Comparison of ENCODE assay signal across 1 cellular context in genomic region chr11:66328307-66329144, GRCh38.
TF ChIP-seq lines count a peak whose summit lies in the region.

No MANE protein-coding gene starts in this region.

TF ChIP-seq in HepG2, 621 proteins besides CTCF, POLR2A, EP300 and RAD21 (continued from another document and continues in another):
- TF ChIP-seq ZNF609 (CRISPR knock-in tag; IDR thresholded peaks at IDR 0.05; ENCODE audit: borderline replicate concordance): peak; percentile 18; the same call in 1 of the 2 replicates
- TF ChIP-seq DZIP1 (CRISPR knock-in tag; IDR thresholded peaks at IDR 0.05): 0 out of 2 replicates have a peak, but pooled peaks have one; percentile 54
- no peak for TF ChIP-seq GLMP (CRISPR knock-in tag; IDR thresholded peaks at IDR 0.05; ENCODE audit: borderline replicate concordance)
- TF ChIP-seq REST (IDR thresholded peaks at IDR 0.05; ENCODE audit: borderline replicate concordance in 1 of 2, low read depth in 1 of 2, low read length in 2 of 2): peak in 1 of 2 experiments; percentile 22; a peak in 1 of 4 replicates
- TF ChIP-seq ZNF784 (CRISPR knock-in tag; IDR thresholded peaks at IDR 0.05; ENCODE audit: borderline replicate concordance): no peak
- TF ChIP-seq NR1H2 (CRISPR knock-in tag; IDR thresholded peaks at IDR 0.05; ENCODE audit: borderline replicate concordance, low read depth): no peak
- peak; percentile 96 for TF ChIP-seq ZNF263 (CRISPR knock-in tag; IDR thresholded peaks at IDR 0.05)
- TF ChIP-seq ZNF468 (CRISPR knock-in tag; IDR thresholded peaks at IDR 0.05): no peak
- no peak for TF ChIP-seq ZNF101 (CRISPR knock-in tag; IDR thresholded peaks at IDR 0.05; ENCODE audit: borderline replicate concordance, low read depth)
- no peak for TF ChIP-seq JUN (CRISPR knock-in tag; IDR thresholded peaks at IDR 0.05)
- TF ChIP-seq ZNF780A (CRISPR knock-in tag; IDR thresholded peaks at IDR 0.05): peak; percentile 61; the same call in 1 of the 2 replicates
- TF ChIP-seq KDM3A (CRISPR knock-in tag; IDR thresholded peaks at IDR 0.05; ENCODE audit: low read depth): peak; percentile 74; the same call in 1 of the 2 replicates
- 0 out of 2 replicates have a peak, but pooled peaks have one; percentile 49 for TF ChIP-seq ISL2 (CRISPR knock-in tag; IDR thresholded peaks at IDR 0.05)
- no peak for TF ChIP-seq ZNF577 (CRISPR knock-in tag; IDR thresholded peaks at IDR 0.05; ENCODE audit: borderline replicate concordance, low read depth)
- peak; percentile 79; the same call in 1 of the 2 replicates for TF ChIP-seq ZNF24 (IDR thresholded peaks at IDR 0.05)
- TF ChIP-seq ZNF569 (CRISPR knock-in tag; IDR thresholded peaks at IDR 0.05; ENCODE audit: borderline replicate concordance): no peak
- no peak for TF ChIP-seq FOSL1 (CRISPR knock-in tag; IDR thresholded peaks at IDR 0.05; ENCODE audit: borderline replicate concordance)
- TF ChIP-seq RBAK (CRISPR knock-in tag; IDR thresholded peaks at IDR 0.05): no peak
- TF ChIP-seq HNF1A (IDR thresholded peaks at IDR 0.05; ENCODE audit: low read depth): no peak
- TF ChIP-seq HNF1A (CRISPR knock-in tag; IDR thresholded peaks at IDR 0.05; ENCODE audit: borderline replicate concordance): peak; percentile 30; the same call in 1 of the 2 replicates
- 0 out of 2 replicates have a peak, but pooled peaks have one; percentile 42 for TF ChIP-seq TGIF2 (CRISPR knock-in tag; IDR thresholded peaks at IDR 0.05)
- no peak for TF ChIP-seq NFE2L2 (IDR thresholded peaks at IDR 0.05; ENCODE audit: low read length)
- no peak for TF ChIP-seq ZNF749 (CRISPR knock-in tag; IDR thresholded peaks at IDR 0.05; ENCODE audit: borderline replicate concordance)
- no peak for TF ChIP-seq KLF12 (CRISPR knock-in tag; IDR thresholded peaks at IDR 0.05; ENCODE audit: borderline replicate concordance)
- no peak for TF ChIP-seq ISX (CRISPR knock-in tag; conservative IDR thresholded peaks at IDR 0.05)
- no peak for TF ChIP-seq SUZ12 (IDR thresholded peaks at IDR 0.05; ENCODE audit: low read depth, low read length)
- TF ChIP-seq SAFB2 (CRISPR knock-in tag; IDR thresholded peaks at IDR 0.05; ENCODE audit: borderline replicate concordance, low read depth): 0 out of 2 replicates have a peak, but pooled peaks have one; percentile 52
- no peak for TF ChIP-seq ZNF710 (CRISPR knock-in tag; IDR thresholded peaks at IDR 0.05; ENCODE audit: borderline replicate concordance)
- TF ChIP-seq ZNF597 (CRISPR knock-in tag; IDR thresholded peaks at IDR 0.05): no peak
- no peak for TF ChIP-seq POGZ (CRISPR knock-in tag; IDR thresholded peaks at IDR 0.05)
- TF ChIP-seq MED13 (CRISPR knock-in tag; IDR thresholded peaks at IDR 0.05): 0 out of 2 replicates have a peak, but pooled peaks have one; percentile 25
- no peak for TF ChIP-seq ZNF383 (CRISPR knock-in tag; IDR thresholded peaks at IDR 0.05; ENCODE audit: borderline replicate concordance)
- no peak for TF ChIP-seq ELF4 (CRISPR knock-in tag; IDR thresholded peaks at IDR 0.05; ENCODE audit: borderline replicate concordance)
- TF ChIP-seq RNF2 (conservative IDR thresholded peaks at IDR 0.05; ENCODE audit: low read depth): peak; percentile 74; the same call in 1 of the 2 replicates
- TF ChIP-seq HNRNPK (IDR thresholded peaks at IDR 0.05; ENCODE audit: low read depth, low read length, poor library complexity, severe bottlenecking): no peak
- peak; percentile 93 for TF ChIP-seq ZNF792 (CRISPR knock-in tag; IDR thresholded peaks at IDR 0.05)
- no peak for TF ChIP-seq U2AF2 (IDR thresholded peaks at IDR 0.05; ENCODE audit: low read depth, low read length)
